In genomic region chr10:81179805-81180452, GRCh38 we compare ENCODE assay signal across 9 cellular contexts.
DNase-seq lines count a peak whose midpoint lies in the region; ATAC-seq and TF ChIP-seq lines count a peak whose summit lies in the region.
"Had no signal": no experiment of that assay in that cellular context is flagged by ENCODE, and none has a peak within 500 bp of the region (broad histone marks: within the 10 kb centered on the region; RNA-seq: fewer than 3 reads in every experiment).

No MANE protein-coding gene starts in this region.

- H3K4me1 ChIP-seq in SJCRH30, result no peaks in the 10 kb centered on the region
- no peaks in the 10 kb centered on the region for H3K4me1 ChIP-seq in liver (ENCODE audit: control insufficient read depth in 4 of 4, insufficient read depth in 4 of 4, low read length in 3 of 4)
- no peaks in the 10 kb centered on the region for H3K4me1 ChIP-seq in Peyer's patch

- H3K27me3 ChIP-seq in SJCRH30, result no peaks in the 10 kb centered on the region
- H3K27me3 ChIP-seq in liver (ENCODE audit: control insufficient read depth in 4 of 4, insufficient read depth in 4 of 4, low read length in 3 of 4), result no peaks in the 10 kb centered on the region
- H3K27me3 ChIP-seq in Peyer's patch, result no peaks in the 10 kb centered on the region

- H3K9me3 ChIP-seq in SJCRH30 (replicated peaks), result no peaks in the 10 kb centered on the region
- no peaks in the 10 kb centered on the region for H3K9me3 ChIP-seq in liver (ENCODE audit: control insufficient read depth in 4 of 4, low read length in 3 of 4)
- H3K9me3 ChIP-seq in Peyer's patch, result no peaks in the 10 kb centered on the region

- TF ChIP-seq POLR2A in Peyer's patch (IDR thresholded peaks at IDR 0.05), result no peak

- WGBS in liver, result 57% methylated on average over 6 of the region's 6 CpGs

- H3K9me3 Mint-ChIP-seq in activated naive CD4-positive, alpha-beta T cell treated with anti-CD3 and anti-CD28 coated beads for 36 hours, result peaks cover 5% of the 10 kb centered on the region
- H3K9me3 Mint-ChIP-seq in activated naive CD4-positive, alpha-beta T cell treated with anti-CD3 and anti-CD28 coated beads, Interleukin-2, amount 10 ng/mL, durations not matched to agents 7 days and 5 days, result peaks cover 5% of the 10 kb centered on the region

- CTCF ChIA-PET in activated naive CD4-positive, alpha-beta T cell treated with anti-CD3 and anti-CD28 coated beads for 36 hours (lab: Charles Lee), result interaction anchor here (0.7 to 1.8 kb wide), 7 partner anchors 21 to 736 kb away, joined by 3 to 5 read pairs (median 3); no protein-coding TSS in a partner anchor
- CTCF ChIA-PET in activated naive CD4-positive, alpha-beta T cell treated with anti-CD3 and anti-CD28 coated beads, Interleukin-2, amount 10 ng/mL, durations not matched to agents 7 days and 5 days (lab: Charles Lee), result interaction anchor here (2.2 kb wide), 1 partner anchor 480 kb away, joined by 12 read pairs; no protein-coding TSS in a partner anchor

- TF ChIP-seq CTCF in liver (IDR thresholded peaks at IDR 0.05; ENCODE audit: low read depth, low read length, missing input control) (peak; percentile 40), Peyer's patch (IDR thresholded peaks at IDR 0.05) (peak in 3 of 6 experiments; percentile 29 to 38 (median 31))

- peaks cover 3% of the 10 kb centered on the region for H3K27me3 Mint-ChIP-seq in activated naive CD4-positive, alpha-beta T cell treated with anti-CD3 and anti-CD28 coated beads for 36 hours (ENCODE audit: low read depth)
- H3K27me3 Mint-ChIP-seq in activated naive CD4-positive, alpha-beta T cell treated with anti-CD3 and anti-CD28 coated beads, Interleukin-2, amount 10 ng/mL, durations not matched to agents 7 days and 5 days, result no peaks in the 10 kb centered on the region
- H3K27me3 Mint-ChIP-seq: CD4-positive, CD25-positive, alpha-beta regulatory T cell had no signal

- peak; percentile 82 for ATAC-seq in HG03103 (IDR thresholded peaks at IDR 0.05; ENCODE audit: low read depth, unreplicated experiment)

- peak; percentile 55 to 63 for TF ChIP-seq RAD21 in liver (IDR thresholded peaks at IDR 0.05)

- H3K27ac ChIP-seq in SJCRH30 (no peak overlapping the region), liver (ENCODE audit: low read depth in 1 of 2, low read length in 2 of 2) (no peak overlapping the region), Peyer's patch (no peak overlapping the region)

- no peak overlapping the region for H3K9ac ChIP-seq in liver (ENCODE audit: low read depth in 1 of 2, low read length in 2 of 2)

- H3K36me3 Mint-ChIP-seq in activated naive CD4-positive, alpha-beta T cell treated with anti-CD3 and anti-CD28 coated beads for 36 hours (ENCODE audit: low read depth), result no peaks in the 10 kb centered on the region
- H3K36me3 Mint-ChIP-seq in activated naive CD4-positive, alpha-beta T cell treated with anti-CD3 and anti-CD28 coated beads, Interleukin-2, amount 10 ng/mL, durations not matched to agents 7 days and 5 days, result no peaks in the 10 kb centered on the region
- H3K36me3 Mint-ChIP-seq: CD4-positive, CD25-positive, alpha-beta regulatory T cell had no signal

- no peak overlapping the region for H3K4me3 ChIP-seq in SJCRH30
- no peak overlapping the region for H3K4me3 ChIP-seq in liver (ENCODE audit: low read depth in 1 of 3, low read length in 3 of 3)
- no peak overlapping the region for H3K4me3 ChIP-seq in Peyer's patch

- H3K4me3 Mint-ChIP-seq in activated naive CD4-positive, alpha-beta T cell treated with anti-CD3 and anti-CD28 coated beads for 36 hours, result no peak overlapping the region
- no peak overlapping the region for H3K4me3 Mint-ChIP-seq in activated naive CD4-positive, alpha-beta T cell treated with anti-CD3 and anti-CD28 coated beads, Interleukin-2, amount 10 ng/mL, durations not matched to agents 7 days and 5 days
- H3K4me3 Mint-ChIP-seq: CD4-positive, CD25-positive, alpha-beta regulatory T cell had no signal

- intact Hi-C loops in activated naive CD4-positive, alpha-beta T cell treated with anti-CD3 and anti-CD28 coated beads for 36 hours (cut with micrococcal nuclease), result loop anchor here (1.0 to 2.0 kb wide), 2 partner anchors 481 to 517 kb away; no protein-coding TSS in a partner anchor

- H3K27ac Mint-ChIP-seq in activated naive CD4-positive, alpha-beta T cell treated with anti-CD3 and anti-CD28 coated beads for 36 hours, result no peak overlapping the region
- H3K27ac Mint-ChIP-seq in activated naive CD4-positive, alpha-beta T cell treated with anti-CD3 and anti-CD28 coated beads, Interleukin-2, amount 10 ng/mL, durations not matched to agents 7 days and 5 days, result no peak overlapping the region
- H3K27ac Mint-ChIP-seq: CD4-positive, CD25-positive, alpha-beta regulatory T cell had no signal

- no peaks in the 10 kb centered on the region for H3K36me3 ChIP-seq in SJCRH30
- no peaks in the 10 kb centered on the region for H3K36me3 ChIP-seq in liver (ENCODE audit: control insufficient read depth in 4 of 4, insufficient read depth in 3 of 4, low read depth in 1 of 4, low read length in 3 of 4)
- no peaks in the 10 kb centered on the region for H3K36me3 ChIP-seq in Peyer's patch

- peak; percentile 13 for DNase-seq in activated naive CD4-positive, alpha-beta T cell treated with anti-CD3 and anti-CD28 coated beads for 36 hours
- no peak for DNase-seq in activated naive CD4-positive, alpha-beta T cell treated with anti-CD3 and anti-CD28 coated beads, Interleukin-2, amount 10 ng/mL, durations not matched to agents 7 days and 5 days
- DNase-seq in SJCRH30 (peak; percentile 2 to 45), Peyer's patch (no peak), NCI-H146 treated with DMSO at 0.1 percent for 48 hours (lab: John Stamatoyannopoulos, UW; ENCODE audit: unreplicated experiment) (no peak), NCI-H1436 treated with DMSO at 0.1 percent for 48 hours (lab: John Stamatoyannopoulos, UW) (no peak)

- H3K4me1 Mint-ChIP-seq in activated naive CD4-positive, alpha-beta T cell treated with anti-CD3 and anti-CD28 coated beads for 36 hours (ENCODE audit: low read depth), result no peaks in the 10 kb centered on the region
- no peaks in the 10 kb centered on the region for H3K4me1 Mint-ChIP-seq in activated naive CD4-positive, alpha-beta T cell treated with anti-CD3 and anti-CD28 coated beads, Interleukin-2, amount 10 ng/mL, durations not matched to agents 7 days and 5 days

TF ChIP-seq in liver, 16 proteins besides CTCF, POLR2A, EP300 and RAD21:
- TF ChIP-seq HNF4G (IDR thresholded peaks at IDR 0.05) (no peak), YY1 (IDR thresholded peaks at IDR 0.05) (peak; percentile 41)

Comparison
In these comparisons a context has a peak if more than half of its experiments do, and no peak if none do; other contexts are left out.
1. DNase-seq: peak in activated naive CD4-positive, alpha-beta T cell treated with anti-CD3 and anti-CD28 coated beads for 36 hours (single experiment) and SJCRH30 (2 of 2); none in activated naive CD4-positive, alpha-beta T cell treated with anti-CD3 and anti-CD28 coated beads, Interleukin-2, amount 10 ng/mL, durations not matched to agents 7 days and 5 days (single experiment), Peyer's patch (0 of 3), NCI-H146 treated with DMSO at 0.1 percent for 48 hours (single experiment) and NCI-H1436 treated with DMSO at 0.1 percent for 48 hours (single experiment).